Comparison of ENCODE assay signal across 8 cellular contexts in genomic region chr4:53908661-53909078, GRCh38.
A peak's percentile ranks its signal among the peaks of the same experiment; 100 is the strongest.
DNase-seq lines count a peak whose midpoint lies in the region; ATAC-seq and TF ChIP-seq lines count a peak whose summit lies in the region.

No MANE protein-coding gene starts in this region.

- 8 to 9% methylated on average over 8 of the region's 8 CpGs for WGBS in esophagus squamous epithelium, 2 donors

- H3K9me3 Mint-ChIP-seq in naive thymus-derived CD4-positive, alpha-beta T cell, result no peaks in the 10 kb centered on the region

- POLR2A ChIA-PET in naive thymus-derived CD4-positive, alpha-beta T cell (lab: Charles Lee), result interaction anchor here (0.7 kb wide), 1 partner anchor 325 kb away, joined by 3 read pairs; no protein-coding TSS in a partner anchor

- no peak overlapping the region for H2AFZ ChIP-seq in SU-DHL-6 (ENCODE audit: low read depth, low read length, severe bottlenecking)

- H3K4me3 ChIP-seq in SU-DHL-6 (ENCODE audit: insufficient read depth, low read length, poor library complexity, severe bottlenecking) (no peak overlapping the region), esophagus squamous epithelium (peak overlapping the region in 1 of 4 donors; percentile 39)
- H3K4me3 ChIP-seq in naive thymus-derived CD4-positive, alpha-beta T cell (ENCODE audit: low read length), result no peak overlapping the region

- no peak overlapping the region for H3K27ac ChIP-seq in SU-DHL-6 (ENCODE audit: low read depth, low read length)
- peak overlapping the region; percentile 15 to 67 (median 53) for H3K27ac ChIP-seq in esophagus squamous epithelium
- no peak overlapping the region for H3K27ac ChIP-seq in naive thymus-derived CD4-positive, alpha-beta T cell (ENCODE audit: low read depth, low read length)

- no peaks in the 10 kb centered on the region for H3K36me3 Mint-ChIP-seq in naive thymus-derived CD4-positive, alpha-beta T cell

- no peaks in the 10 kb centered on the region for H4K20me1 ChIP-seq in SU-DHL-6 (ENCODE audit: low read depth, low read length)

- peaks cover 0 to 20% (median 12%) of the 10 kb centered on the region in 7 donors for H3K4me1 Mint-ChIP-seq in naive thymus-derived CD4-positive, alpha-beta T cell

- H3K79me2 ChIP-seq in SU-DHL-6 (ENCODE audit: insufficient read depth, low read length), result no peaks in the 10 kb centered on the region

- H3F3A ChIP-seq in SU-DHL-6 (ENCODE audit: insufficient read depth), result no peaks in the 10 kb centered on the region

- peak; percentile 72 to 76 for DNase-seq in AML-193 (lab: John Stamatoyannopoulos, UW)
- DNase-seq in NCI-H1092 (lab: John Stamatoyannopoulos, UW), result peak; percentile 62
- DNase-seq in esophagus squamous epithelium (lab: John Stamatoyannopoulos, UW), result no peak
- peak in 4 of 9 donors; percentile 6 to 28 (median 18) for DNase-seq in naive thymus-derived CD4-positive, alpha-beta T cell
- no peak for DNase-seq in activated gamma-delta T cell treated with Interleukin-2 at 50 U/mL for 16 hours

- H3K4me3 Mint-ChIP-seq in naive thymus-derived CD4-positive, alpha-beta T cell, result peak overlapping the region in 4 of 10 donors; percentile 9 to 45 (median 30)

- H3K4me2 ChIP-seq in SU-DHL-6 (ENCODE audit: low read depth, low read length, poor library complexity, severe bottlenecking), result no peak overlapping the region

- H3K27me3 Mint-ChIP-seq in naive thymus-derived CD4-positive, alpha-beta T cell, result peaks cover 32 to 60% (median 48%) of the 10 kb centered on the region in 5 donors

- no peaks in the 10 kb centered on the region for H3K9me2 ChIP-seq in SU-DHL-6 (replicated peaks; ENCODE audit: insufficient read depth, low read length)

- CTCF ChIA-PET in naive thymus-derived CD4-positive, alpha-beta T cell (lab: Charles Lee), result interaction anchor here (0.6 to 2.3 kb wide), 2 partner anchors 307 to 326 kb away, joined by 3 to 9 read pairs; no protein-coding TSS in a partner anchor

- peaks cover 11 to 43% (median 28%) of the 10 kb centered on the region in 3 donors for H3K4me1 ChIP-seq in esophagus squamous epithelium
- no peaks in the 10 kb centered on the region for H3K4me1 ChIP-seq in naive thymus-derived CD4-positive, alpha-beta T cell (ENCODE audit: control insufficient read depth in 2 of 2, insufficient read depth in 2 of 2, low read length in 2 of 2)

- H3K9ac ChIP-seq in SU-DHL-6 (ENCODE audit: low read length), result no peak overlapping the region

- no peak for TF ChIP-seq POLR2A in esophagus squamous epithelium (IDR thresholded peaks at IDR 0.05)

- peak; percentile 13 for TF ChIP-seq CTCF in SU-DHL-6 (IDR thresholded peaks at IDR 0.05; ENCODE audit: insufficient read depth, low read length, poor library complexity, severe bottlenecking)
- TF ChIP-seq CTCF in esophagus squamous epithelium (IDR thresholded peaks at IDR 0.05), result peak; percentile 29 to 84 (median 64)

- intact Hi-C loops in esophagus squamous epithelium (cut with DNase I), result no loop called here
- intact Hi-C loops in naive thymus-derived CD4-positive, alpha-beta T cell (cut with micrococcal nuclease), result loop anchor here (1.0 to 5.0 kb wide), 4 partner anchors 184 to 712 kb away; no protein-coding TSS in a partner anchor

- no peaks in the 10 kb centered on the region for H3K27me3 ChIP-seq in SU-DHL-6 (ENCODE audit: low read length)
- peaks cover 0 to 50% (median 0%) of the 10 kb centered on the region in 4 donors for H3K27me3 ChIP-seq in esophagus squamous epithelium
- H3K27me3 ChIP-seq in naive thymus-derived CD4-positive, alpha-beta T cell (ENCODE audit: control insufficient read depth in 2 of 2, insufficient read depth in 2 of 2, low read length in 2 of 2), result no peaks in the 10 kb centered on the region

- H3K27ac Mint-ChIP-seq in naive thymus-derived CD4-positive, alpha-beta T cell, result no peak overlapping the region

- ATAC-seq in GM18498 (IDR thresholded peaks at IDR 0.05; ENCODE audit: unreplicated experiment) (peak; percentile 72), HG02610 (IDR thresholded peaks at IDR 0.05; ENCODE audit: unreplicated experiment) (no peak)
- ATAC-seq in naive thymus-derived CD4-positive, alpha-beta T cell, result peak; percentile 82

- H3K9me3 ChIP-seq in SU-DHL-6 (ENCODE audit: insufficient read depth, low read length) (no peaks in the 10 kb centered on the region), esophagus squamous epithelium (no peaks in the 10 kb centered on the region)
- no peaks in the 10 kb centered on the region for H3K9me3 ChIP-seq in naive thymus-derived CD4-positive, alpha-beta T cell (ENCODE audit: control insufficient read depth in 2 of 3, low read length in 3 of 3)

- H3K36me3 ChIP-seq in SU-DHL-6 (ENCODE audit: low read length), result no peaks in the 10 kb centered on the region
- H3K36me3 ChIP-seq in esophagus squamous epithelium, result no peaks in the 10 kb centered on the region
- no peaks in the 10 kb centered on the region for H3K36me3 ChIP-seq in naive thymus-derived CD4-positive, alpha-beta T cell (ENCODE audit: control insufficient read depth in 2 of 3, insufficient read depth in 3 of 3, low read length in 3 of 3)

Comparison
In these comparisons a context has a peak if more than half of its experiments do, and no peak if none do; other contexts are left out.
1. DNase-seq: peak in AML-193 (2 of 2) and NCI-H1092 (single experiment); none in esophagus squamous epithelium (single experiment) and activated gamma-delta T cell treated with Interleukin-2 at 50 U/mL for 16 hours (single experiment).
2. H3K27ac ChIP-seq: peak in esophagus squamous epithelium (4 of 4); none in SU-DHL-6 (single experiment) and naive thymus-derived CD4-positive, alpha-beta T cell (single experiment).